ENCODE assay signal across 1 cellular context in genomic region chr6:85390105-85390728, GRCh38.
TF ChIP-seq lines count a peak whose summit lies in the region.

No MANE protein-coding gene starts in this region.

TF ChIP-seq in HepG2, 621 proteins besides CTCF, POLR2A, EP300 and RAD21 (continued from another document):
- TF ChIP-seq ZNF331 (CRISPR knock-in tag; IDR thresholded peaks at IDR 0.05): 0 out of 2 replicates have a peak, but pooled peaks have one; percentile 9
- TF ChIP-seq, protein P1, sequence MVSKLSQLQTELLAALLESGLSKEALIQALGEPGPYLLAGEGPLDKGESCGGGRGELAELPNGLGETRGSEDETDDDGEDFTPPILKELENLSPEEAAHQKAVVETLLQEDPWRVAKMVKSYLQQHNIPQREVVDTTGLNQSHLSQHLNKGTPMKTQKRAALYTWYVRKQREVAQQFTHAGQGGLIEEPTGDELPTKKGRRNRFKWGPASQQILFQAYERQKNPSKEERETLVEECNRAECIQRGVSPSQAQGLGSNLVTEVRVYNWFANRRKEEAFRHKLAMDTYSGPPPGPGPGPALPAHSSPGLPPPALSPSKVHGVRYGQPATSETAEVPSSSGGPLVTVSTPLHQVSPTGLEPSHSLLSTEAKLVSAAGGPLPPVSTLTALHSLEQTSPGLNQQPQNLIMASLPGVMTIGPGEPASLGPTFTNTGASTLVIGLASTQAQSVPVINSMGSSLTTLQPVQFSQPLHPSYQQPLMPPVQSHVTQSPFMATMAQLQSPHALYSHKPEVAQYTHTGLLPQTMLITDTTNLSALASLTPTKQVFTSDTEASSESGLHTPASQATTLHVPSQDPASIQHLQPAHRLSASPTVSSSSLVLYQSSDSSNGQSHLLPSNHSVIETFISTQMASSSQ (IDR thresholded peaks at IDR 0.05; ENCODE audit: low read depth): peak; percentile 48; the same call in 1 of the 2 replicates
- TF ChIP-seq, protein P1 (CRISPR knock-in tag; IDR thresholded peaks at IDR 0.05; ENCODE audit: borderline replicate concordance): no peak; the same call in 1 of the 2 replicates
- TF ChIP-seq PAXIP1 (CRISPR knock-in tag; conservative IDR thresholded peaks at IDR 0.05): peak; percentile 59; the same call in 1 of the 2 replicates
- TF ChIP-seq, protein P2, sequence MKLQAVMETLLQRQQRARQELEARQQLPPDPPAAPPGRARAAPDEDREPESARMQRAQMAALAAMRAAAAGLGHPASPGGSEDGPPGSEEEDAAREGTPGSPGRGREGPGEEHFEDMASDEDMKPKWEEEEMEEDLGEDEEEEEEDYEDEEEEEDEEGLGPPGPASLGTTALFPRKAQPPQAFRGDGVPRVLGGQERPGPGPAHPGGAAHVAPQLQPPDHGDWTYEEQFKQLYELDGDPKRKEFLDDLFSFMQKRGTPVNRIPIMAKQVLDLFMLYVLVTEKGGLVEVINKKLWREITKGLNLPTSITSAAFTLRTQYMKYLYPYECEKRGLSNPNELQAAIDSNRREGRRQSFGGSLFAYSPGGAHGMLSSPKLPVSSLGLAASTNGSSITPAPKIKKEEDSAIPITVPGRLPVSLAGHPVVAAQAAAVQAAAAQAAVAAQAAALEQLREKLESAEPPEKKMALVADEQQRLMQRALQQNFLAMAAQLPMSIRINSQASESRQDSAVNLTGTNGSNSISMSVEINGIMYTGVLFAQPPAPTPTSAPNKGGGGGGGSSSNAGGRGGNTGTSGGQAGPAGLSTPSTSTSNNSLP (IDR thresholded peaks at IDR 0.05; ENCODE audit: low read depth, low read length): peak; percentile 18; the same call in 1 of the 2 replicates
- TF ChIP-seq TEAD3 (CRISPR knock-in tag; optimal IDR thresholded peaks at IDR 0.05; ENCODE audit: borderline replicate concordance): peak; percentile 28
- no peak for TF ChIP-seq TSC22D2 (CRISPR knock-in tag; IDR thresholded peaks at IDR 0.05; ENCODE audit: borderline replicate concordance)
- TF ChIP-seq ARID5B (CRISPR knock-in tag; IDR thresholded peaks at IDR 0.05): peak; percentile 6; the same call in 1 of the 2 replicates
- TF ChIP-seq ZNF614 (CRISPR knock-in tag; IDR thresholded peaks at IDR 0.05; ENCODE audit: borderline replicate concordance): 0 out of 2 replicates have a peak, but pooled peaks have one; percentile 26
- TF ChIP-seq HNF4A (CRISPR knock-in tag; IDR thresholded peaks at IDR 0.05): peak; percentile 52
- TF ChIP-seq ZMYM4 (CRISPR knock-in tag; IDR thresholded peaks at IDR 0.05): peak; percentile 51
TF ChIP-seq in HepG2: peak in this region for 32.
